30 cellular contexts compared by ENCODE assay signal in the genomic region with DNA sequence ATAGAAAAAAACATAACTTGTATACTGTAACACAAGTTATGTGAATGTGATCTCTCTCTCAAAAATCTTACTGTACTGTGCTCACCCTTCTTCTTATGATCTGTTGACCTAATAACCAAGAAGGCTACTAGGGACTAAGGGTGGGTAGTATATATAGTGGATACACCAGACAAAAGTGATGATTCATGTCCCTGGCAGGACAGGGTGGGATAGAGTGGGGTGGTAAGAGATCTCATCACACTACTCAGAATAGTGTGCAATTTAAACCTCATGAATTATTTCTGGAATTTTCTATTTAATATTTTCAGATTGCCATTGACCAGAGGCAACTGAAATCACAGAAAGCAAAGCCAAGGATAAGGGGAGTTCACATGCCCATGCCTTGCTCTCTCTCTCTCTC. TPM values are rescaled to one million over a fixed set of nuclear protein-coding genes. Genes with fewer than 3 reads are reported as not detected.
"Had no signal": no experiment of that assay in that cellular context is flagged by ENCODE, and none has a peak within 500 bp of the region (broad histone marks: within the 10 kb centered on the region; RNA-seq: fewer than 3 reads in every experiment).

No MANE protein-coding gene starts in this region.

- FAIRE-seq: endometrium, pancreas, small intestine had no signal

- H3K27ac ChIP-seq: ascending aorta, heart right ventricle, left lung, lower lobe of right lung, pancreas, prostate gland, tibial nerve had no signal

- H3K4me3 Mint-ChIP-seq: activated naive CD4-positive, alpha-beta T cell treated with anti-CD3 and anti-CD28 coated beads for 36 hours; activated naive CD8-positive, alpha-beta T cell treated with anti-CD3 and anti-CD28 coated beads, Interleukin-2, amount 10 ng/mL, durations not matched to agents 7 days and 5 days; activated T-cell treated with anti-CD3 and anti-CD28 coated beads, Interleukin-2, amount 50 U/mL, for 72 hours; naive thymus-derived CD4-positive, alpha-beta T cell; neural crest cell; T-helper 2 cell treated with Interferon-gamma antibody and Interleukin-4, amounts not matched to agents 5 μg/mL and 100 μg/mL, for 36 hours had no signal

- DNase-seq: activated CD4-positive, alpha-beta T cell treated with anti-CD3 and anti-CD28 coated beads for 4 hours; activated CD4-positive, alpha-beta T cell treated with anti-CD3 and anti-CD28 coated beads, Interleukin-2, amount 50 U/mL, for 4 hours; activated effector memory CD4-positive, alpha-beta T cell treated with anti-CD3 and anti-CD28 coated beads, Interleukin-2, amount 50 U/mL, for 16 hours; activated naive CD4-positive, alpha-beta T cell treated with anti-CD3 and anti-CD28 coated beads for 36 hours; activated naive CD8-positive, alpha-beta T cell treated with anti-CD3 and anti-CD28 coated beads, Interleukin-2, amount 10 ng/mL, durations not matched to agents 7 days and 5 days; activated T-cell treated with anti-CD3 and anti-CD28 coated beads for 4 hours; activated T-cell treated with anti-CD3 and anti-CD28 coated beads, Interleukin-2, amount 50 U/mL, for 72 hours; central memory CD4-positive, alpha-beta T cell; dermis blood vessel endothelial cell; effector CD4-positive, alpha-beta T cell; foreskin melanocyte; heart right ventricle; left lung; lower lobe of right lung; mesendoderm; mucosa of descending colon; naive thymus-derived CD4-positive, alpha-beta T cell; nucleus accumbens; pancreas; retina; small intestine; stimulated activated CD4-positive, alpha-beta T cell treated with anti-CD3 and anti-CD28 coated beads, Interleukin-1b, Interleukin-23, amount 100 ng/mL, for 48 hours; stimulated activated naive CD4-positive, alpha-beta T cell treated with Interleukin-2 at 50 U/mL for 16 hours; T-helper 1 cell had no signal

- H3K27me3 ChIP-seq: ascending aorta, left lung, pancreas, tibial nerve had no signal

- H3K4me1 Mint-ChIP-seq: neural crest cell had no signal

- H3K4me3 ChIP-seq: ascending aorta, heart right ventricle, left lung, lower lobe of right lung, mucosa of descending colon, pancreas, prostate gland, tibial nerve had no signal

- H3K27ac Mint-ChIP-seq: activated naive CD4-positive, alpha-beta T cell treated with anti-CD3 and anti-CD28 coated beads for 36 hours; activated naive CD8-positive, alpha-beta T cell treated with anti-CD3 and anti-CD28 coated beads, Interleukin-2, amount 10 ng/mL, durations not matched to agents 7 days and 5 days; activated T-cell treated with anti-CD3 and anti-CD28 coated beads, Interleukin-2, amount 50 U/mL, for 72 hours; naive thymus-derived CD4-positive, alpha-beta T cell; T-helper 2 cell treated with Interferon-gamma antibody and Interleukin-4, amounts not matched to agents 5 μg/mL and 100 μg/mL, for 36 hours had no signal

- H3K36me3 ChIP-seq: ascending aorta, heart right ventricle, left lung, lower lobe of right lung, pancreas, prostate gland, tibial nerve had no signal

- H3K9me3 Mint-ChIP-seq: activated naive CD4-positive, alpha-beta T cell treated with anti-CD3 and anti-CD28 coated beads for 36 hours; activated naive CD8-positive, alpha-beta T cell treated with anti-CD3 and anti-CD28 coated beads, Interleukin-2, amount 10 ng/mL, durations not matched to agents 7 days and 5 days; activated T-cell treated with anti-CD3 and anti-CD28 coated beads, Interleukin-2, amount 50 U/mL, for 72 hours; neural crest cell; T-helper 2 cell treated with Interferon-gamma antibody and Interleukin-4, amounts not matched to agents 5 μg/mL and 100 μg/mL, for 36 hours had no signal

- H3K4me1 ChIP-seq: ascending aorta, prostate gland had no signal

- H3K9me3 ChIP-seq: ascending aorta, heart right ventricle, left lung, lower lobe of right lung, mucosa of descending colon, pancreas, prostate gland, tibial nerve had no signal

RNA-seq across cellular contexts. Expression of a gene that starts 11.9 kb away (rescaled TPM):
- total RNA-seq: ascending aorta had no signal
